ENCODE assay signal across 17 cellular contexts in the genomic region with DNA sequence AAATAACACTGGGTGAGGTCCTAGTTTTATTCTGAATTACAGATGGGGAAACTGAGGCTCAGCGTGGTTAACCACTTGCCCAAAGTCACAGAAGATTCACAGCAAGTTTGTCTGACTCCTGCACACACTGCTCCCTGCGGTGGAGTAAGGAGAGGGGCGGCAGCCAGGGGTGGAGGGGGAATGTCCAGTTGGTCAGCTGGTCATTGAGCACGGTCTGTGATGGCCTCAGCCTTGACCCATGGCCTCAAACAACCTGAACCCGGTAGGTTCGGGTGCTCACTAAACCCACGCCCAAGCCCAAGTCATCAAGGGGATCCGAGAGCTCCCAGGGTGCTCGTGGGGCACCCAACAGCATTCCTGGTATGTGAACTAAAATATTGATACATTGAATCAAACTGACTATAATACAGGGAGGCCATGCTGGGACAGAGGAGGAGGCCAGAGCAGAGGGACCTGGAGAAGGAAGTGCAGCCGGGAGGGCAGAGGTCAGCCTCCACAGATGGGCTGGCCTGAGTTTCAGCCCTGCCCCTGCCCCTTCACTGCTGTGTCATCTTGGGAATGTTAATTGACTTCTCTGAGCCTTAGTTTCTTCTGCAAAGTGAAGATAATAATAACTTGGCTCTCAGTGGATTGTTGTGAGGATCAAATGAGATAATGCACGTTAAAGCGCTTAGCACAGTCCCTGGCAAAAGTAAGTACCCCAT. TPM values are rescaled to one million over a fixed set of nuclear protein-coding genes. Genes with fewer than 3 reads are reported as not detected.
DNase-seq lines count a peak whose midpoint lies in the region; ATAC-seq, FAIRE-seq and TF ChIP-seq lines count a peak whose summit lies in the region.
"Had no signal": no experiment of that assay in that cellular context is flagged by ENCODE, and none has a peak within 500 bp of the region (broad histone marks: within the 10 kb centered on the region; RNA-seq: fewer than 3 reads in every experiment).

No MANE protein-coding gene starts in this region.

- CTCF ChIA-PET in K562 (lab: Yijun Ruan, JAX; ENCODE audit: low intra/inter-chr PET ratio) = interaction anchor here (1.0 to 2.5 kb wide), 5 partner anchors 48 to 471 kb away, joined by 3 to 20 read pairs (median 4); no protein-coding TSS in a partner anchor
- CTCF ChIA-PET in activated naive CD4-positive, alpha-beta T cell treated with anti-CD3 and anti-CD28 coated beads for 36 hours (lab: Charles Lee) = interaction anchor here (0.6 to 7.5 kb wide), 26 partner anchors 8 to 263 kb away, joined by 3 to 80 read pairs (median 5); a partner anchor contains a TSS

- H3K4me1 ChIP-seq in K562 (replicated peaks in 1 of 2; ENCODE audit: control insufficient read depth in 2 of 2, insufficient read depth in 2 of 2, low read length in 2 of 2) = peaks cover 3 to 25% of the 10 kb centered on the region in 2 experiments; a peak in 3 of 5 replicates
- peaks cover 14 to 76% (median 59%) of the 10 kb centered on the region in 9 donors for H3K4me1 ChIP-seq in heart right ventricle
- peaks cover 84% of the 10 kb centered on the region for H3K4me1 ChIP-seq in testis

- H3K9me1 ChIP-seq in K562 (ENCODE audit: control insufficient read depth, insufficient read depth, low read length) = no peaks in the 10 kb centered on the region

- H3K27ac ChIP-seq in K562 (ENCODE audit: extremely low read depth, low read depth, low read length) (no peak overlapping the region), heart right ventricle (peak overlapping the region; percentile 73 to 95 (median 90)), testis (peak overlapping the region; percentile 78 to 91)
- H3K27ac ChIP-seq: VCaP had no signal

- no peaks in the 10 kb centered on the region for H3K9me3 ChIP-seq in K562 (replicated peaks; ENCODE audit: control insufficient read depth, insufficient read depth, low read depth, low read length)
- no peaks in the 10 kb centered on the region for H3K9me3 ChIP-seq in heart right ventricle
- H3K9me3 ChIP-seq in testis = no peaks in the 10 kb centered on the region

- TF ChIP-seq EP300 in K562 (IDR thresholded peaks at IDR 0.05; ENCODE audit: low read length) = no peak

- no peaks in the 10 kb centered on the region for H3K9me3 Mint-ChIP-seq in nephron
- no peaks in the 10 kb centered on the region for H3K9me3 Mint-ChIP-seq in activated naive CD4-positive, alpha-beta T cell treated with anti-CD3 and anti-CD28 coated beads for 36 hours
- H3K9me3 Mint-ChIP-seq: activated CD4-positive, alpha-beta memory T cell treated with anti-CD3 and anti-CD28 coated beads, Interleukin-2, amount 10 ng/mL, durations not matched to agents 7 days and 5 days; activated T-cell treated with anti-CD3 and anti-CD28 coated beads, Interleukin-2, amount 50 U/mL, for 24 hours; effector memory CD8-positive, alpha-beta T cell; natural killer cell treated with Interleukin-12 subunit alpha and Interleukin-12 subunit beta and Interleukin-15 and Interleukin-18, amount 100 ng/mL, for 72 hours had no signal

- DNase-seq in K562 (ENCODE audit: extremely low read depth in 1 of 4, low spot score in 3 of 4) (no peak), heart right ventricle (peak in 1 of 2 donors; percentile 28), testis (peak; percentile 49), iPS-NIHi7 (ENCODE audit: extremely low spot score) (no peak), lower leg skin (ENCODE audit: low spot score in 2 of 2) (no peak), HK-2 (ENCODE audit: unreplicated experiment) (no peak)
- DNase-seq in activated naive CD4-positive, alpha-beta T cell treated with anti-CD3 and anti-CD28 coated beads for 36 hours = no peak

- peak overlapping the region in 2 of 3 experiments; percentile 51 to 96 for H3K27ac Mint-ChIP-seq in nephron
- H3K27ac Mint-ChIP-seq in activated naive CD4-positive, alpha-beta T cell treated with anti-CD3 and anti-CD28 coated beads for 36 hours = no peak overlapping the region
- H3K27ac Mint-ChIP-seq: activated CD4-positive, alpha-beta memory T cell treated with anti-CD3 and anti-CD28 coated beads, Interleukin-2, amount 10 ng/mL, durations not matched to agents 7 days and 5 days; activated naive CD8-positive, alpha-beta T cell; activated T-cell treated with anti-CD3 and anti-CD28 coated beads, Interleukin-2, amount 50 U/mL, for 24 hours; effector memory CD8-positive, alpha-beta T cell; natural killer cell treated with Interleukin-12 subunit alpha and Interleukin-12 subunit beta and Interleukin-15 and Interleukin-18, amount 100 ng/mL, for 72 hours had no signal

- BruUV-seq in K562 (replicated peaks; lab: Mats Ljungman, UMichigan) = no TSS peak

- H3K79me2 ChIP-seq in K562 (ENCODE audit: control insufficient read depth, insufficient read depth, low read length) = no peaks in the 10 kb centered on the region

- H3K36me3 Mint-ChIP-seq in nephron (ENCODE audit: low read depth) = no peaks in the 10 kb centered on the region
- H3K36me3 Mint-ChIP-seq in activated naive CD4-positive, alpha-beta T cell treated with anti-CD3 and anti-CD28 coated beads for 36 hours (ENCODE audit: low read depth) = no peaks in the 10 kb centered on the region
- H3K36me3 Mint-ChIP-seq: activated naive CD8-positive, alpha-beta T cell; natural killer cell treated with Interleukin-12 subunit alpha and Interleukin-12 subunit beta and Interleukin-15 and Interleukin-18, amount 100 ng/mL, for 72 hours had no signal

- TF ChIP-seq POLR2A in K562 (conservative IDR thresholded peaks at IDR 0.05) = no peak
- TF ChIP-seq POLR2A in testis (IDR thresholded peaks at IDR 0.05) = no peak
- TF ChIP-seq POLR2A in lower leg skin (IDR thresholded peaks at IDR 0.05) = no peak

- H3K4me3 ChIP-seq in K562 (no peak overlapping the region), heart right ventricle (peak overlapping the region in 1 of 10 donors; percentile 11), testis (no peak overlapping the region), lower leg skin (ENCODE audit: low read depth, poor library complexity, severe bottlenecking) (no peak overlapping the region)

- TF ChIP-seq CTCF in K562 (IDR thresholded peaks at IDR 0.05 in 2 of 3, conservative IDR thresholded peaks at IDR 0.05 in 1 of 3; ENCODE audit: insufficient read depth in 2 of 3, low read depth in 1 of 3, low read length in 3 of 3) (no peak), heart right ventricle (IDR thresholded peaks at IDR 0.05) (no peak), nephron (IDR thresholded peaks at IDR 0.05; ENCODE audit: unreplicated experiment in 3 of 3) (no peak), testis (IDR thresholded peaks at IDR 0.05) (no peak), lower leg skin (IDR thresholded peaks at IDR 0.05) (no peak)

- no peaks in the 10 kb centered on the region for H3K27me3 Mint-ChIP-seq in nephron (ENCODE audit: low read depth)
- no peaks in the 10 kb centered on the region for H3K27me3 Mint-ChIP-seq in activated naive CD4-positive, alpha-beta T cell treated with anti-CD3 and anti-CD28 coated beads for 36 hours (ENCODE audit: low read depth)

- H3K4me3 Mint-ChIP-seq in nephron = no peak overlapping the region
- H3K4me3 Mint-ChIP-seq in activated naive CD4-positive, alpha-beta T cell treated with anti-CD3 and anti-CD28 coated beads for 36 hours = no peak overlapping the region
- H3K4me3 Mint-ChIP-seq: activated CD4-positive, alpha-beta memory T cell treated with anti-CD3 and anti-CD28 coated beads, Interleukin-2, amount 10 ng/mL, durations not matched to agents 7 days and 5 days; activated naive CD8-positive, alpha-beta T cell; activated T-cell treated with anti-CD3 and anti-CD28 coated beads, Interleukin-2, amount 50 U/mL, for 24 hours; effector memory CD8-positive, alpha-beta T cell; natural killer cell treated with Interleukin-12 subunit alpha and Interleukin-12 subunit beta and Interleukin-15 and Interleukin-18, amount 100 ng/mL, for 72 hours had no signal

- peak overlapping the region; percentile 78; the same call in 1 of the 2 replicates for H2AFZ ChIP-seq in K562 (ENCODE audit: low read depth, low read length)

- FAIRE-seq in K562 (lab: Jason Lieb, UNC) = peak; percentile 11

- POLR2A ChIA-PET in K562 (lab: Yijun Ruan, JAX) = interaction anchor here (0.6 to 1.1 kb wide), 3 partner anchors 9 to 33 kb away, joined by 3 to 4 read pairs (median 3); no protein-coding TSS in a partner anchor

- H4K20me1 ChIP-seq in K562 (replicated peaks; ENCODE audit: control insufficient read depth, insufficient read depth, low read length) = no peaks in the 10 kb centered on the region

- intact Hi-C loops in K562 (cut with micrococcal nuclease) (loop anchor here (1.0 to 5.0 kb wide), 3 partner anchors 52 to 235 kb away; no protein-coding TSS in a partner anchor), heart right ventricle (cut with DNase I) (loop anchor here (1.0 to 5.0 kb wide), 9 partner anchors 47 to 185 kb away; no protein-coding TSS in a partner anchor), testis (cut with DNase I; ENCODE audit: low total_unique reads) (loop anchor here (5.0 kb wide), 2 partner anchors 35 to 50 kb away; no protein-coding TSS in a partner anchor), lower leg skin (cut with DNase I; ENCODE audit: low total_unique reads) (loop anchor here (5.0 to 10.0 kb wide), 3 partner anchors 50 to 235 kb away; no protein-coding TSS in a partner anchor)
- intact Hi-C loops in activated naive CD4-positive, alpha-beta T cell treated with anti-CD3 and anti-CD28 coated beads for 36 hours (cut with micrococcal nuclease) = loop anchor here (1.0 kb wide), 3 partner anchors 52 to 236 kb away; no protein-coding TSS in a partner anchor

- H3K4me1 Mint-ChIP-seq in nephron = peaks cover 84% of the 10 kb centered on the region
- H3K4me1 Mint-ChIP-seq in activated naive CD4-positive, alpha-beta T cell treated with anti-CD3 and anti-CD28 coated beads for 36 hours (ENCODE audit: low read depth) = no peaks in the 10 kb centered on the region
- H3K4me1 Mint-ChIP-seq: activated CD4-positive, alpha-beta memory T cell treated with anti-CD3 and anti-CD28 coated beads, Interleukin-2, amount 10 ng/mL, durations not matched to agents 7 days and 5 days had no signal

- 64% methylated on average over 12 of the region's 12 CpGs for WGBS in K562 (ENCODE audit: insufficient coverage, low coverage, missing lambda C conversion rate)
- whole genome bisulfite sequencing in heart right ventricle, 2 donors = 77 to 79% methylated on average over 12 of the region's 12 CpGs
- 42 to 44% methylated on average over 4 to 12 of the region's 12 CpGs for WGBS in testis, 2 donors
- WGBS in lower leg skin, 2 donors = 73 to 80% methylated on average over 12 of the region's 12 CpGs

- in situ Hi-C loops in K562 (cut with MboI) = no loop called here

- peak overlapping the region in 1 of 2 experiments; percentile 61; a peak in 1 of 4 replicates for H3K9ac ChIP-seq in K562 (ENCODE audit: insufficient read depth in 1 of 2, low read depth in 2 of 2, low read length in 2 of 2)

- no peak for TF ChIP-seq RAD21 in K562 (CRISPR knock-in tag; conservative IDR thresholded peaks at IDR 0.05 in 1 of 2, IDR thresholded peaks at IDR 0.05 in 1 of 2)

- H3K36me3 ChIP-seq in K562 (ENCODE audit: control insufficient read depth, insufficient read depth, low read length) = no peaks in the 10 kb centered on the region
- H3K36me3 ChIP-seq in heart right ventricle = no peaks in the 10 kb centered on the region
- no peaks in the 10 kb centered on the region for H3K36me3 ChIP-seq in testis (ENCODE audit: low read depth, missing control alignments)

- 0 out of 3 replicates have a peak, but pooled peaks have one; percentile 11 for ATAC-seq in K562
- peak in 2 of 8 donors; percentile 11 to 16 for ATAC-seq in heart right ventricle

- H3K27me3 ChIP-seq in K562 (ENCODE audit: control insufficient read depth in 2 of 2, insufficient read depth in 2 of 2, low read length in 2 of 2) (no peaks in the 10 kb centered on the region), heart right ventricle (no peaks in the 10 kb centered on the region), testis (no peaks in the 10 kb centered on the region)

- no peak overlapping the region for H3K4me2 ChIP-seq in K562 (ENCODE audit: insufficient read depth, low read length)

RNA-seq across cellular contexts. Expression of a gene that starts 3.6 kb away (rescaled TPM):
- not detected in 2 replicates for total RNA-seq in K562 (2011; cell fraction: chromatin; rRNA removed; ENCODE audit: low replicate concordance)
- not detected in 2 replicates for total RNA-seq in K562 (2011; cell fraction: nucleolus; rRNA removed)
- not detected in 2 replicates for total RNA-seq in K562 (2011; cell fraction: nucleoplasm; rRNA removed)
- total RNA-seq in K562 (2014; rRNA removed) (1.5 and 2.6 TPM in 2 replicates), K562 (2014; rRNA removed; fragmentation: Illumina TruSeq; extraction: Trizol) (not detected in 2 replicates), K562 (2015; rRNA removed; fragmentation: Illumina TruSeq; extraction: Trizol) (0.36 TPM in 1 of 2 replicates, not detected in the other), K562 (2021) (0.51 and 0.58 TPM in 2 replicates), heart right ventricle (under 1 TPM in 2 of 10 donors, not detected in 8; 0.44 to 0.83 TPM), testis (10 to 100 TPM in 1 of 2 donors, 1 to 10 TPM in 1; 4.7 to 12.4 TPM), lower leg skin (not detected)
- polyA plus RNA-seq in K562 (2011; rRNA removed) (0.28 and 0.81 TPM in 2 replicates), K562 (2014; fragmentation: Illumina TruSeq; extraction: Trizol) (0.57 TPM in 1 of 2 replicates, not detected in the other), K562 (2014; fragmentation: Nextera tagmentation; extraction: Ambion mirVana) (under 1 TPM; 0.32 to 0.53 TPM), K562 (2014; rRNA removed) (1.0 and 3.0 TPM in 2 replicates), heart right ventricle (under 1 TPM in 1 of 2 donors, not detected in 1; 0.57 TPM), testis (ENCODE audit: insufficient read depth, low read depth, low replicate concordance) (5.0 TPM)
- 0.57 and 0.58 TPM in 2 replicates for polyA plus RNA-seq in K562 (2011; cell fraction: cytosol; rRNA removed)
- 0.43 and 0.73 TPM in 2 replicates for polyA plus RNA-seq in K562 (2011; cell fraction: nucleus; rRNA removed)
- 0.44 and 3.0 TPM in 2 replicates for polyA plus RNA-seq in K562 (2012)
- not detected in 2 replicates for polyA minus RNA-seq in K562 (2011; rRNA and poly(A)+ RNA removed)
- 2.4 TPM in 1 of 2 replicates, not detected in the other for polyA minus RNA-seq in K562 (2011; cell fraction: cytosol; rRNA and poly(A)+ RNA removed)
- polyA minus RNA-seq in K562 (2011; cell fraction: nucleus; rRNA and poly(A)+ RNA removed) = not detected in 2 replicates
- total RNA-seq in activated naive CD4-positive, alpha-beta T cell treated with anti-CD3 and anti-CD28 coated beads for 36 hours = not detected
- total RNA-seq: activated CD4-positive, alpha-beta memory T cell treated with anti-CD3 and anti-CD28 coated beads, Interleukin-2, amount 10 ng/mL, durations not matched to agents 7 days and 5 days; lung microvascular endothelial cell; M059J; natural killer cell treated with Interleukin-12 subunit alpha and Interleukin-12 subunit beta and Interleukin-15 and Interleukin-18, amount 100 ng/mL, for 72 hours; T-helper 1 cell treated with Interleukin-12 subunit alpha and Interleukin-12 subunit beta and Interleukin-4 antibody, amounts not matched to agents 30 ng/mL and 1 ng/mL, for 36 hours had no signal

RNA-seq across cellular contexts. Expression of a gene that starts 24.8 kb away (rescaled TPM):
- 20.2 and 24.4 TPM in 2 replicates for total RNA-seq in K562 (2011; cell fraction: chromatin; rRNA removed; ENCODE audit: low replicate concordance)
- 28.2 and 32.0 TPM in 2 replicates for total RNA-seq in K562 (2011; cell fraction: nucleolus; rRNA removed)
- 28.4 and 30.6 TPM in 2 replicates for total RNA-seq in K562 (2011; cell fraction: nucleoplasm; rRNA removed)
- total RNA-seq in K562 (2014; rRNA removed) (5.4 and 7.2 TPM in 2 replicates), K562 (2014; rRNA removed; fragmentation: Illumina TruSeq; extraction: Trizol) (5.9 and 6.0 TPM in 2 replicates), K562 (2015; rRNA removed; fragmentation: Illumina TruSeq; extraction: Trizol) (5.1 and 5.3 TPM in 2 replicates), K562 (2021) (7.8 and 8.0 TPM in 2 replicates), heart right ventricle (1 to 10 TPM; 2.6 to 5.5 (median 4.0) TPM), testis (10 to 100 TPM; 29.9 to 30.5 TPM), lower leg skin (1 to 10 TPM; 2.7 to 5.6 (median 3.9) TPM)
- polyA plus RNA-seq in K562 (2011; rRNA removed) (17.9 and 21.5 TPM in 2 replicates), K562 (2014; fragmentation: Illumina TruSeq; extraction: Trizol) (9.4 and 10.0 TPM in 2 replicates), K562 (2014; fragmentation: Nextera tagmentation; extraction: Ambion mirVana) (1 to 10 TPM; 2.3 to 2.4 TPM), K562 (2014; rRNA removed) (6.5 and 8.3 TPM in 2 replicates), heart right ventricle (1 to 10 TPM; 4.5 to 6.2 TPM), testis (ENCODE audit: insufficient read depth, low read depth, low replicate concordance) (24.6 TPM)
- polyA plus RNA-seq in K562 (2011; cell fraction: cytosol; rRNA removed) = 25.0 and 29.5 TPM in 2 replicates
- 44.5 and 48.0 TPM in 2 replicates for polyA plus RNA-seq in K562 (2011; cell fraction: nucleus; rRNA removed)
- polyA plus RNA-seq in K562 (2012) = 8.9 and 16.5 TPM in 2 replicates
- 13.7 and 15.4 TPM in 2 replicates for polyA minus RNA-seq in K562 (2011; rRNA and poly(A)+ RNA removed)
- polyA minus RNA-seq in K562 (2011; cell fraction: cytosol; rRNA and poly(A)+ RNA removed) = 6.8 and 7.7 TPM in 2 replicates
- polyA minus RNA-seq in K562 (2011; cell fraction: nucleus; rRNA and poly(A)+ RNA removed) = 15.3 and 21.9 TPM in 2 replicates
- total RNA-seq in activated naive CD4-positive, alpha-beta T cell treated with anti-CD3 and anti-CD28 coated beads for 36 hours = 10 to 100 TPM; 19.9 to 21.0 TPM

RNA-seq across cellular contexts. Expression of a gene that starts 37.4 kb away (rescaled TPM):
- 19.7 and 30.9 TPM in 2 replicates for total RNA-seq in K562 (2011; cell fraction: chromatin; rRNA removed; ENCODE audit: low replicate concordance)
- total RNA-seq in K562 (2011; cell fraction: nucleolus; rRNA removed) = 10.5 and 12.1 TPM in 2 replicates
- 21.0 and 33.4 TPM in 2 replicates for total RNA-seq in K562 (2011; cell fraction: nucleoplasm; rRNA removed)
- total RNA-seq in K562 (2014; rRNA removed) = 26.1 and 27.6 TPM in 2 replicates
- total RNA-seq in K562 (2014; rRNA removed; fragmentation: Illumina TruSeq; extraction: Trizol) = 35.8 and 44.2 TPM in 2 replicates
- total RNA-seq in K562 (2015; rRNA removed; fragmentation: Illumina TruSeq; extraction: Trizol) = 19.4 and 23.2 TPM in 2 replicates
- 37.8 and 40.5 TPM in 2 replicates for total RNA-seq in K562 (2021)
- polyA plus RNA-seq in K562 (2011; rRNA removed) = 29.1 and 31.0 TPM in 2 replicates
- 4.9 and 14.0 TPM in 2 replicates for polyA plus RNA-seq in K562 (2011; cell fraction: cytosol; rRNA removed)
- polyA plus RNA-seq in K562 (2011; cell fraction: nucleus; rRNA removed) = 14.6 and 16.7 TPM in 2 replicates
- 8.6 and 9.6 TPM in 2 replicates for polyA plus RNA-seq in K562 (2012)
- polyA plus RNA-seq in K562 (2014; fragmentation: Illumina TruSeq; extraction: Trizol) = 23.0 and 23.4 TPM in 2 replicates
- polyA plus RNA-seq in K562 (2014; fragmentation: Nextera tagmentation; extraction: Ambion mirVana) = 10 to 100 TPM; 11.2 to 17.1 TPM
- 25.8 and 26.4 TPM in 2 replicates for polyA plus RNA-seq in K562 (2014; rRNA removed)
- polyA minus RNA-seq in K562 (2011; rRNA and poly(A)+ RNA removed) = 40.6 and 45.9 TPM in 2 replicates
- 19.4 and 28.1 TPM in 2 replicates for polyA minus RNA-seq in K562 (2011; cell fraction: cytosol; rRNA and poly(A)+ RNA removed)
- 11.2 and 19.1 TPM in 2 replicates for polyA minus RNA-seq in K562 (2011; cell fraction: nucleus; rRNA and poly(A)+ RNA removed)
- 10 to 100 TPM in 6 of 10 donors, 1 to 10 TPM in 4; 8.1 to 13.4 (median 10.2) TPM for total RNA-seq in heart right ventricle
- 1 to 10 TPM; 4.8 to 9.5 TPM for polyA plus RNA-seq in heart right ventricle
- 10 to 100 TPM; 13.3 to 14.3 TPM for total RNA-seq in testis
- polyA plus RNA-seq in testis (ENCODE audit: insufficient read depth, low read depth, low replicate concordance) = 11.6 TPM
- total RNA-seq in lower leg skin = 10 to 100 TPM in 2 of 4 donors, 1 to 10 TPM in 2; 6.6 to 12.4 (median 10.2) TPM
- total RNA-seq in activated naive CD4-positive, alpha-beta T cell treated with anti-CD3 and anti-CD28 coated beads for 36 hours = 10 to 100 TPM; 44.7 to 49.6 TPM
